9 cellular contexts compared by ENCODE assay signal in the genomic region with DNA sequence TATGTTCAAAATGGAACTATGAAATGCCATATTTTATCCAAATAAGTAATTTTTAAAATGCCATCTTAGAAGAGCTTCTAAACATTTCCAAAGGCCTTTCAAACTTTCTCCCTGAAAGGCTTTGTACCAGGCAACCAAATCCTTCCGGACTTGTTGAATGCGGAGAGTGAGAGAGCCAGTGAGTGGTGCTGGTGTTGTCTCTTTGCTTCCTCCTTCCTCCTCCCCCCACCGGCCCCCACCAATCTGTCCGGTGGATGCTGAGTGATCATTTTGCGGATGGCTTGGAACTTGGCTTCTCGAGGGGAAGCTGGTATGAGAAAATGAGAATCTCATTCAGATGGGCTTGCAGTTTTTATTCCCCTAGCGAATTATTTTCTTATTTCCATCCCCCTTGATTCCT.
A peak's percentile ranks its signal among the peaks of the same experiment; 100 is the strongest.
DNase-seq lines count a peak whose midpoint lies in the region; ATAC-seq, FAIRE-seq and TF ChIP-seq lines count a peak whose summit lies in the region.
"Had no signal": no experiment of that assay in that cellular context is flagged by ENCODE, and none has a peak within 500 bp of the region (broad histone marks: within the 10 kb centered on the region; RNA-seq: fewer than 3 reads in every experiment).

No MANE protein-coding gene starts in this region.

- H3K27me3 Mint-ChIP-seq in brain = peaks cover 10% of the 10 kb centered on the region
- peaks cover 42% of the 10 kb centered on the region for H3K27me3 Mint-ChIP-seq in activated T-helper 17 cell treated with anti-CD3 and anti-CD28 coated beads, Interleukin-2, amount 50 U/mL, for 72 hours

- 41% methylated on average over 7 of the region's 7 CpGs for WGBS in lower leg skin, 2 donors

- peak overlapping the region; percentile 35 to 78 (median 70) for H3K4me3 Mint-ChIP-seq in brain
- H3K4me3 Mint-ChIP-seq in activated T-helper 17 cell treated with anti-CD3 and anti-CD28 coated beads, Interleukin-2, amount 50 U/mL, for 72 hours = no peak overlapping the region

- DNase-seq in activated CD8-positive, alpha-beta memory T cell treated with anti-CD3 and anti-CD28 coated beads for 24 hours = peak; percentile 4
- no peak for DNase-seq in activated CD8-positive, alpha-beta memory T cell treated with anti-CD3 and anti-CD28 coated beads, Interleukin-2, amount 50 U/mL, for 48 hours
- peak; percentile 47 to 85 for DNase-seq in lower leg skin (ENCODE audit: low spot score in 2 of 2)
- DNase-seq in urothelium cell line (ENCODE audit: low spot score) = peak; percentile 77
- no peak for DNase-seq in Kasumi-1 (lab: John Stamatoyannopoulos, UW)

- peaks cover 4% of the 10 kb centered on the region for H3K36me3 Mint-ChIP-seq in brain
- H3K36me3 Mint-ChIP-seq in activated T-helper 17 cell treated with anti-CD3 and anti-CD28 coated beads, Interleukin-2, amount 50 U/mL, for 72 hours (ENCODE audit: low read depth) = no peaks in the 10 kb centered on the region

- no peak overlapping the region for H3K4me3 ChIP-seq in lower leg skin (ENCODE audit: low read depth, poor library complexity, severe bottlenecking)

- no peak for FAIRE-seq in urothelium cell line (lab: Jason Lieb, UNC)

- no peak for ATAC-seq in activated T-helper 17 cell treated with anti-CD3 and anti-CD28 coated beads, Interleukin-2, amount 50 U/mL, for 72 hours (replicated peaks)
- no peak for ATAC-seq in HG02571 (IDR thresholded peaks at IDR 0.05; ENCODE audit: unreplicated experiment)

- H3K4me1 Mint-ChIP-seq in brain = peaks cover 85% of the 10 kb centered on the region
- H3K4me1 Mint-ChIP-seq in activated T-helper 17 cell treated with anti-CD3 and anti-CD28 coated beads, Interleukin-2, amount 50 U/mL, for 72 hours = peaks cover 7% of the 10 kb centered on the region

- peak overlapping the region; percentile 8 to 92 (median 89) for H3K27ac Mint-ChIP-seq in brain
- no peak overlapping the region for H3K27ac Mint-ChIP-seq in activated T-helper 17 cell treated with anti-CD3 and anti-CD28 coated beads, Interleukin-2, amount 50 U/mL, for 72 hours
- H3K27ac Mint-ChIP-seq: activated naive CD8-positive, alpha-beta T cell had no signal

- TF ChIP-seq POLR2A in lower leg skin (IDR thresholded peaks at IDR 0.05) = no peak

- intact Hi-C loops in lower leg skin (cut with DNase I; ENCODE audit: low total_unique reads) = no loop called here

- peaks cover 8 to 17% (median 11%) of the 10 kb centered on the region in 5 experiments for H3K9me3 Mint-ChIP-seq in brain
- H3K9me3 Mint-ChIP-seq in activated T-helper 17 cell treated with anti-CD3 and anti-CD28 coated beads, Interleukin-2, amount 50 U/mL, for 72 hours = no peaks in the 10 kb centered on the region

- TF ChIP-seq CTCF in brain (conservative IDR thresholded peaks at IDR 0.05) (no peak), lower leg skin (IDR thresholded peaks at IDR 0.05) (no peak)

Comparison
In these comparisons a context has a peak if more than half of its experiments do, and no peak if none do; other contexts are left out.
1. DNase-seq: peak in activated CD8-positive, alpha-beta memory T cell treated with anti-CD3 and anti-CD28 coated beads for 24 hours (single experiment), lower leg skin (2 of 2) and urothelium cell line (single experiment); none in activated CD8-positive, alpha-beta memory T cell treated with anti-CD3 and anti-CD28 coated beads, Interleukin-2, amount 50 U/mL, for 48 hours (single experiment) and Kasumi-1 (0 of 2).